ENCODE assay signal across 1 cellular context in genomic region chr19:19421326-19421725, GRCh38.
TF ChIP-seq lines count a peak whose summit lies in the region.

No MANE protein-coding gene starts in this region.

TF ChIP-seq in GM23338, 12 proteins besides CTCF, POLR2A, EP300 and RAD21 (continued from another document):
- no peak for TF ChIP-seq ZNF462 (CRISPR knock-in tag; IDR thresholded peaks at IDR 0.05)
- no peak for TF ChIP-seq STAT1 (IDR thresholded peaks at IDR 0.05; ENCODE audit: unreplicated experiment)
- no peak for TF ChIP-seq ZNF114 (CRISPR knock-in tag; IDR thresholded peaks at IDR 0.05)
- no peak for TF ChIP-seq ZNF331 (CRISPR knock-in tag; IDR thresholded peaks at IDR 0.05; ENCODE audit: low read depth)
- TF ChIP-seq REST (IDR thresholded peaks at IDR 0.05; ENCODE audit: unreplicated experiment): no peak
- TF ChIP-seq NANOG (IDR thresholded peaks at IDR 0.05; ENCODE audit: borderline replicate concordance): no peak
- no peak for TF ChIP-seq JUNB (IDR thresholded peaks at IDR 0.05; ENCODE audit: unreplicated experiment)
